1 cellular context compared by ENCODE assay signal in genomic region chr1:68294354-68295066, GRCh38.
TF ChIP-seq lines count a peak whose summit lies in the region.

No MANE protein-coding gene starts in this region.

TF ChIP-seq in neural cell, 6 proteins besides CTCF, POLR2A, EP300 and RAD21:
- TF ChIP-seq POLR2AphosphoS5 (IDR thresholded peaks at IDR 0.05) (no peak), TAF1 (IDR thresholded peaks at IDR 0.05; ENCODE audit: low read depth) (no peak), MXI1 (conservative IDR thresholded peaks at IDR 0.05; ENCODE audit: poor library complexity, severe bottlenecking) (no peak), REST (IDR thresholded peaks at IDR 0.05; ENCODE audit: borderline replicate concordance) (no peak)
